In the genomic region with DNA sequence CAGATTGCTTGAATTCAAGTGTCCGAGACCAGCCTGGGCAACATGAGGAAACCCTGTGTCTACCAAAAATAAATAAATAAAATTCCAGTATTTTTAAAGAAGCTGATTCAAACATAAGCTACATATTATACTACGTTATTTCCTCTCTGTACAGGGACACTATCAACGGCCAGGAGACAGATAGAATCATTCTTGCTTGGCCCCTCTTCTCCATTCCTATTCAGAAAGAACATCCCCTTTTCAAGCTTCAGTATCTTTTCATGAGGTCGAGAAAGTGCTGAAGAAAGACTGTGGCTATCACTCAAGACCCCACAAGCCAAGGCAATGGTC, we compare ENCODE assay signal across 8 cellular contexts. TPM values are rescaled to one million over a fixed set of nuclear protein-coding genes. Genes with fewer than 3 reads are reported as not detected.
DNase-seq lines count a peak whose midpoint lies in the region; ATAC-seq and TF ChIP-seq lines count a peak whose summit lies in the region.

No MANE protein-coding gene starts in this region.

- ATAC-seq in GM18499 (IDR thresholded peaks at IDR 0.05; ENCODE audit: insufficient read depth, unreplicated experiment), result peak; percentile 11
- peak; percentile 15 for ATAC-seq in HG02885 (IDR thresholded peaks at IDR 0.05; ENCODE audit: poor library complexity, unreplicated experiment)
- no peak for ATAC-seq in HG03039 (IDR thresholded peaks at IDR 0.05; ENCODE audit: unreplicated experiment)

- H3K36me3 Mint-ChIP-seq in activated T-helper 2 cell treated with anti-CD3 and anti-CD28 coated beads, Interferon-gamma antibody, Interleukin-2, Interleukin-4, amounts not matched to agents 10 μg/mL and 5 μg/mL and 100 μg/mL, durations not matched to agents 14 hours and 24 hours and 36 hours (ENCODE audit: low read depth), result peaks cover 27% of the 10 kb centered on the region

- no peaks in the 10 kb centered on the region for H3K27me3 ChIP-seq in kidney epithelial cell (ENCODE audit: control insufficient read depth, insufficient read depth, low read length)
- H3K27me3 ChIP-seq in tibial artery, result no peaks in the 10 kb centered on the region

- peak overlapping the region; percentile 76 for H3K4me3 Mint-ChIP-seq in activated T-helper 2 cell treated with anti-CD3 and anti-CD28 coated beads, Interferon-gamma antibody, Interleukin-2, Interleukin-4, amounts not matched to agents 10 μg/mL and 5 μg/mL and 100 μg/mL, durations not matched to agents 14 hours and 24 hours and 36 hours (ENCODE audit: low read depth)

- no peaks in the 10 kb centered on the region for H3K9me3 Mint-ChIP-seq in activated T-helper 2 cell treated with anti-CD3 and anti-CD28 coated beads, Interferon-gamma antibody, Interleukin-2, Interleukin-4, amounts not matched to agents 10 μg/mL and 5 μg/mL and 100 μg/mL, durations not matched to agents 14 hours and 24 hours and 36 hours

- intact Hi-C loops in activated T-helper 2 cell treated with anti-CD3 and anti-CD28 coated beads, Interferon-gamma antibody, Interleukin-2, Interleukin-4, amounts not matched to agents 10 μg/mL and 5 μg/mL and 100 μg/mL, durations not matched to agents 14 hours and 24 hours and 36 hours (cut with micrococcal nuclease), result loop anchor here (1.0 to 10.0 kb wide), 3 partner anchors 19 to 701 kb away; partner anchors contain the start of genes GPR135 and PPM1A
- intact Hi-C loops in tibial artery (cut with DNase I; ENCODE audit: low total_unique reads), result loop anchor here (10.0 kb wide), 1 partner anchor 79 kb away; the partner anchor contains the start of gene PPM1A

- no peak for TF ChIP-seq CTCF in kidney epithelial cell (IDR thresholded peaks at IDR 0.05; ENCODE audit: insufficient read depth, low read length, poor library complexity, severe bottlenecking)
- TF ChIP-seq CTCF in tibial artery (IDR thresholded peaks at IDR 0.05), result no peak

- H3K27me3 Mint-ChIP-seq in activated T-helper 2 cell treated with anti-CD3 and anti-CD28 coated beads, Interferon-gamma antibody, Interleukin-2, Interleukin-4, amounts not matched to agents 10 μg/mL and 5 μg/mL and 100 μg/mL, durations not matched to agents 14 hours and 24 hours and 36 hours (ENCODE audit: low read depth), result no peaks in the 10 kb centered on the region

- no peaks in the 10 kb centered on the region for H3K9me3 ChIP-seq in tibial artery

- H3K27ac ChIP-seq in tibial artery, result peak overlapping the region; percentile 93 to 98

- no peak for DNase-seq in activated T-helper 2 cell treated with anti-CD3 and anti-CD28 coated beads, Interferon-gamma antibody, Interleukin-2, Interleukin-4, amounts not matched to agents 10 μg/mL and 5 μg/mL and 100 μg/mL, durations not matched to agents 14 hours and 24 hours and 36 hours (ENCODE audit: low spot score)
- DNase-seq in kidney epithelial cell (ENCODE audit: low read depth), result no peak
- no peak for DNase-seq in tibial artery
- no peak for DNase-seq in NCI-H2171 treated with DMSO at 0.1 percent for 48 hours (lab: John Stamatoyannopoulos, UW)
- DNase-seq in ecto neural progenitor cell (ENCODE audit: low spot score), result no peak

- H3K27ac Mint-ChIP-seq in activated T-helper 2 cell treated with anti-CD3 and anti-CD28 coated beads, Interferon-gamma antibody, Interleukin-2, Interleukin-4, amounts not matched to agents 10 μg/mL and 5 μg/mL and 100 μg/mL, durations not matched to agents 14 hours and 24 hours and 36 hours, result peak overlapping the region; percentile 67

- H3K36me3 ChIP-seq in kidney epithelial cell (ENCODE audit: control insufficient read depth, insufficient read depth, low read length), result no peaks in the 10 kb centered on the region
- no peaks in the 10 kb centered on the region for H3K36me3 ChIP-seq in tibial artery

- peak overlapping the region; percentile 79 for H3K4me3 ChIP-seq in kidney epithelial cell (ENCODE audit: low read depth, low read length)
- peak overlapping the region; percentile 88 to 99 for H3K4me3 ChIP-seq in tibial artery

- H3K4me1 ChIP-seq in tibial artery, result peaks cover 0 to 51% (median 21%) of the 10 kb centered on the region in 4 donors

- H3K4me1 Mint-ChIP-seq in activated T-helper 2 cell treated with anti-CD3 and anti-CD28 coated beads, Interferon-gamma antibody, Interleukin-2, Interleukin-4, amounts not matched to agents 10 μg/mL and 5 μg/mL and 100 μg/mL, durations not matched to agents 14 hours and 24 hours and 36 hours (ENCODE audit: low read depth), result peaks cover 25% of the 10 kb centered on the region

RNA-seq across cellular contexts. Expression of gene DHRS7, which starts 0.3 kb away (rescaled TPM):
- 52.9 and 55.8 TPM in 2 replicates for total RNA-seq in activated T-helper 2 cell treated with anti-CD3 and anti-CD28 coated beads, Interferon-gamma antibody, Interleukin-2, Interleukin-4, amounts not matched to agents 10 μg/mL and 5 μg/mL and 100 μg/mL, durations not matched to agents 14 hours and 24 hours and 36 hours
- total RNA-seq in kidney epithelial cell, result 85.8 and 107 TPM in 2 replicates
